9 cellular contexts compared by ENCODE assay signal in the genomic region with DNA sequence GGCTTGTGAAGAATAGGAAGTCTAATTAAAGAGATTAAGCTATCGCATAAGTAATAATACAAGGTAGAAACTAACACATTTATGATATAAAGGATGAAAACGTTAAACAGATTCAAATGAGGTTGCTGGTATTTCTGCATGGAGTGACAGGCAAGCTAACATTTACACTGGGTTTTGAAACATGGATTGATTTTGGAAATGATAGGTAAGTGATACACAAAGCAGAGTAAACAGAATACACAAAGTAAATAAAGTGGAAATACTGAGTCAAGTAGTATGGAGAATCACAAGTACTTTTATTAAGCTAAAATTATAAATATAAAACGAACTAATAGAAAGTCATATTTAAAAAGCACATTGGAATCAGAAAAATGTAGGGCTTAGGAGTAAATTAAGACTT.
"Had no signal": no experiment of that assay in that cellular context is flagged by ENCODE, and none has a peak within 500 bp of the region (broad histone marks: within the 10 kb centered on the region; RNA-seq: fewer than 3 reads in every experiment).

No MANE protein-coding gene starts in this region.

- FAIRE-seq: HTR-8/SVneo had no signal

- ATAC-seq: HCT116 had no signal

- DNase-seq: GM23248, GOT3, H7, HFFc6, KBM-7 had no signal

- H3K36me3 ChIP-seq: HAP-1 had no signal

- H3K9ac ChIP-seq: GM23248, KMS-11 had no signal

- H3K27ac ChIP-seq: GM23248, KMS-11 had no signal

- H3K4me2 ChIP-seq: KMS-11 had no signal

- H3K4me3 ChIP-seq: GM23248, HAP-1 had no signal

- H2AFZ ChIP-seq: GM23248 had no signal
